8 cellular contexts compared by ENCODE assay signal in the genomic region with DNA sequence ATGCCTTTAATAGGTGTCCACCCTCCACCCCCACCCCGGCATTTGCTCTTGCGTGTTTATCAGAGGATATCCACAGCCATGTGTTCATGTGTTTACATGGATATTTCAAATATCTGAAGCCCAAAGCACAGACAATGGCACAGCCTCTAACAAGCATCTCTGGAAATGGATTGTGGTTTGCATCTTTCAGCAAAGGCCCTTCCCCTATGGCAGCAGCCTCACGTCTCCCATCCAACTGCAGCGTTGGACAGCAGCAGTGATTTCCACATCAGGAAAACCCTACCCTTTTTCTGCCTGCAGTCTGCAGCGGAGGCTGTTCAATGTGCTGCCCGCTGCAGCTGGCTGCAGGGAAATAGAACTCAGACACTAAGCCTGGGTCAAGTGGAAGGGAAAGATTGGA. TPM values are rescaled to one million over a fixed set of nuclear protein-coding genes. Genes with fewer than 3 reads are reported as not detected.
DNase-seq lines count a peak whose midpoint lies in the region; ATAC-seq and TF ChIP-seq lines count a peak whose summit lies in the region.

No MANE protein-coding gene starts in this region.

- H3K36me3 ChIP-seq in HCT116 (ENCODE audit: control insufficient read depth in 1 of 2, insufficient read depth in 2 of 2, low read length in 2 of 2) = no peaks in the 10 kb centered on the region

- H3K4me3 Mint-ChIP-seq in effector memory CD8-positive, alpha-beta T cell = peak overlapping the region; percentile 79 to 81
- H3K4me3 Mint-ChIP-seq in natural killer cell treated with Interleukin-12 subunit alpha and Interleukin-12 subunit beta and Interleukin-15 and Interleukin-18, amount 100 ng/mL, for 72 hours = peak overlapping the region; percentile 88
- H3K4me3 Mint-ChIP-seq in activated CD4-positive, alpha-beta memory T cell treated with anti-CD3 and anti-CD28 coated beads, Interleukin-2, amount 10 ng/mL, durations not matched to agents 7 days and 5 days = no peak overlapping the region

- no TSS peak for BruUV-seq in HCT116 (replicated peaks; lab: Mats Ljungman, UMichigan)

- RAD21 ChIA-PET in HCT116 (lab: Charles Lee; ENCODE audit: low non-redundant PET in 1 of 2, low total read pairs in 2 of 2, uncharacterized antibody in 2 of 2, unreplicated experiment in 2 of 2) = no interaction called here

- DNase-seq in AG10803 (ENCODE audit: low read depth) = peak; percentile 93
- no peak for DNase-seq in HCT116 (ENCODE audit: low read depth, low spot score)
- no peak for DNase-seq in effector memory CD8-positive, alpha-beta T cell
- DNase-seq in natural killer cell treated with Interleukin-12 subunit alpha and Interleukin-12 subunit beta and Interleukin-15 and Interleukin-18, amount 100 ng/mL, for 72 hours (ENCODE audit: low spot score) = no peak
- no peak for DNase-seq in NCI-H1092 treated with DMSO at 0.1 percent for 48 hours (lab: John Stamatoyannopoulos, UW)
- no peak for DNase-seq in NCI-H2227 treated with DMSO at 0.1 percent for 48 hours (lab: John Stamatoyannopoulos, UW)
- no peak for DNase-seq in activated CD4-positive, alpha-beta memory T cell treated with anti-CD3 and anti-CD28 coated beads, Interleukin-2, amount 10 ng/mL, durations not matched to agents 7 days and 5 days

- H3K27me3 Mint-ChIP-seq in effector memory CD8-positive, alpha-beta T cell = peaks cover 12 to 23% of the 10 kb centered on the region in 2 donors
- peaks cover 0 to 2% of the 10 kb centered on the region in 2 donors for H3K27me3 Mint-ChIP-seq in natural killer cell treated with Interleukin-12 subunit alpha and Interleukin-12 subunit beta and Interleukin-15 and Interleukin-18, amount 100 ng/mL, for 72 hours
- H3K27me3 Mint-ChIP-seq in activated CD4-positive, alpha-beta memory T cell treated with anti-CD3 and anti-CD28 coated beads, Interleukin-2, amount 10 ng/mL, durations not matched to agents 7 days and 5 days = peaks cover 38% of the 10 kb centered on the region

- H3K27ac ChIP-seq in HCT116 (ENCODE audit: low read depth, low read length) = no peak overlapping the region

- no peak for TF ChIP-seq RAD21 in HCT116 (IDR thresholded peaks at IDR 0.05; ENCODE audit: low read depth)

- no peaks in the 10 kb centered on the region for H3K79me2 ChIP-seq in HCT116 (ENCODE audit: insufficient read depth, low read length)

- peaks cover 8% of the 10 kb centered on the region for H3K36me3 Mint-ChIP-seq in effector memory CD8-positive, alpha-beta T cell (ENCODE audit: insufficient read depth)
- no peaks in the 10 kb centered on the region for H3K36me3 Mint-ChIP-seq in natural killer cell treated with Interleukin-12 subunit alpha and Interleukin-12 subunit beta and Interleukin-15 and Interleukin-18, amount 100 ng/mL, for 72 hours
- H3K36me3 Mint-ChIP-seq in activated CD4-positive, alpha-beta memory T cell treated with anti-CD3 and anti-CD28 coated beads, Interleukin-2, amount 10 ng/mL, durations not matched to agents 7 days and 5 days (ENCODE audit: low read depth) = no peaks in the 10 kb centered on the region

- peaks cover 26 to 68% of the 10 kb centered on the region in 2 experiments for H3K4me1 ChIP-seq in HCT116 (ENCODE audit: control insufficient read depth in 1 of 2, insufficient read depth in 2 of 2, low read length in 2 of 2)

- H3K9me3 ChIP-seq in HCT116 (ENCODE audit: control insufficient read depth in 1 of 2, insufficient read depth in 1 of 2, low read depth in 1 of 2, low read length in 2 of 2) = no peaks in the 10 kb centered on the region

- H3K4me3 ChIP-seq in AG10803 (ENCODE audit: low read length) = peak overlapping the region; percentile 65
- H3K4me3 ChIP-seq in HCT116 (replicated peaks in 1 of 2; ENCODE audit: low read depth in 1 of 2, low read length in 2 of 2) = no peak overlapping the region

- no peak for ATAC-seq in HCT116
- no peak for ATAC-seq in effector memory CD8-positive, alpha-beta T cell (replicated peaks)
- no peak for ATAC-seq in natural killer cell treated with Interleukin-12 subunit alpha and Interleukin-12 subunit beta and Interleukin-15 and Interleukin-18, amount 100 ng/mL, for 72 hours
- ATAC-seq in HG02938 (IDR thresholded peaks at IDR 0.05; ENCODE audit: unreplicated experiment) = no peak

- H3K4me1 Mint-ChIP-seq in effector memory CD8-positive, alpha-beta T cell (ENCODE audit: low read depth in 2 of 2) = peaks cover 22 to 26% of the 10 kb centered on the region in 2 donors
- peaks cover 49 to 74% of the 10 kb centered on the region in 2 donors for H3K4me1 Mint-ChIP-seq in natural killer cell treated with Interleukin-12 subunit alpha and Interleukin-12 subunit beta and Interleukin-15 and Interleukin-18, amount 100 ng/mL, for 72 hours (ENCODE audit: low read depth in 2 of 2)
- peaks cover 38% of the 10 kb centered on the region for H3K4me1 Mint-ChIP-seq in activated CD4-positive, alpha-beta memory T cell treated with anti-CD3 and anti-CD28 coated beads, Interleukin-2, amount 10 ng/mL, durations not matched to agents 7 days and 5 days

- no peak overlapping the region for H3K27ac Mint-ChIP-seq in effector memory CD8-positive, alpha-beta T cell
- peak overlapping the region; percentile 41 to 82 for H3K27ac Mint-ChIP-seq in natural killer cell treated with Interleukin-12 subunit alpha and Interleukin-12 subunit beta and Interleukin-15 and Interleukin-18, amount 100 ng/mL, for 72 hours
- no peak overlapping the region for H3K27ac Mint-ChIP-seq in activated CD4-positive, alpha-beta memory T cell treated with anti-CD3 and anti-CD28 coated beads, Interleukin-2, amount 10 ng/mL, durations not matched to agents 7 days and 5 days

- no peak overlapping the region for H3K9ac ChIP-seq in HCT116 (ENCODE audit: low read length)

- no peaks in the 10 kb centered on the region for H4K20me1 ChIP-seq in HCT116 (ENCODE audit: insufficient read depth)

- no peaks in the 10 kb centered on the region for H3K9me3 Mint-ChIP-seq in effector memory CD8-positive, alpha-beta T cell
- H3K9me3 Mint-ChIP-seq in natural killer cell treated with Interleukin-12 subunit alpha and Interleukin-12 subunit beta and Interleukin-15 and Interleukin-18, amount 100 ng/mL, for 72 hours = no peaks in the 10 kb centered on the region
- H3K9me3 Mint-ChIP-seq in activated CD4-positive, alpha-beta memory T cell treated with anti-CD3 and anti-CD28 coated beads, Interleukin-2, amount 10 ng/mL, durations not matched to agents 7 days and 5 days = no peaks in the 10 kb centered on the region

- H2AFZ ChIP-seq in HCT116 (ENCODE audit: low read depth, low read length, poor library complexity, severe bottlenecking) = no peak overlapping the region

- intact Hi-C loops in HCT116 (cut with micrococcal nuclease) = no loop called here

- POLR2A ChIA-PET in HCT116 (lab: Charles Lee) = no interaction called here
- POLR2A ChIA-PET in activated CD4-positive, alpha-beta memory T cell treated with anti-CD3 and anti-CD28 coated beads, Interleukin-2, amount 10 ng/mL, durations not matched to agents 7 days and 5 days (lab: Charles Lee) = no interaction called here

- no peaks in the 10 kb centered on the region for H3K27me3 ChIP-seq in HCT116 (ENCODE audit: insufficient read depth, low read length)

- CTCF ChIA-PET in HCT116 (lab: Charles Lee) = no interaction called here
- CTCF ChIA-PET in activated CD4-positive, alpha-beta memory T cell treated with anti-CD3 and anti-CD28 coated beads, Interleukin-2, amount 10 ng/mL, durations not matched to agents 7 days and 5 days (lab: Charles Lee) = interaction anchor here (1.8 kb wide), 1 partner anchor 29 kb away, joined by 4 read pairs; no protein-coding TSS in a partner anchor

- H3K9me2 ChIP-seq in HCT116 (ENCODE audit: insufficient read depth) = no peaks in the 10 kb centered on the region

- no peak for TF ChIP-seq CTCF in AG10803 (conservative IDR thresholded peaks at IDR 0.05; ENCODE audit: low read length)
- TF ChIP-seq CTCF in HCT116 (IDR thresholded peaks at IDR 0.05 in 2 of 3, conservative IDR thresholded peaks at IDR 0.05 in 1 of 3; ENCODE audit: borderline replicate concordance in 1 of 3, insufficient read depth in 1 of 3, low read depth in 2 of 3, low read length in 2 of 3) = no peak

- no peak for TF ChIP-seq POLR2A in HCT116 (IDR thresholded peaks at IDR 0.05; ENCODE audit: borderline replicate concordance, extremely low read depth, insufficient read depth, insufficient read length)

- 0 out of 2 replicates have a peak overlapping the region, but pooled peaks have one; percentile 72 for H3K4me2 ChIP-seq in HCT116 (ENCODE audit: low read length)

TF ChIP-seq in HCT116, 20 proteins besides CTCF, POLR2A, EP300 and RAD21 (continues in another document):
- TF ChIP-seq SP1 (IDR thresholded peaks at IDR 0.05; ENCODE audit: low read depth) (no peak), SRF (IDR thresholded peaks at IDR 0.05; ENCODE audit: low read depth) (no peak)

RNA-seq across cellular contexts. Expression of gene RASSF5, which starts 1.6 kb away (rescaled TPM):
- total RNA-seq in HCT116 (2021; ENCODE audit: unreplicated experiment) = 5.4 TPM
- 3.9 and 4.5 TPM in 2 replicates for polyA plus RNA-seq in HCT116 (2012)
- 100 to 1,000 TPM; 178 to 260 TPM for total RNA-seq in natural killer cell treated with Interleukin-12 subunit alpha and Interleukin-12 subunit beta and Interleukin-15 and Interleukin-18, amount 100 ng/mL, for 72 hours
- 100 to 1,000 TPM; 213 to 216 TPM for total RNA-seq in activated CD4-positive, alpha-beta memory T cell treated with anti-CD3 and anti-CD28 coated beads, Interleukin-2, amount 10 ng/mL, durations not matched to agents 7 days and 5 days

RNA-seq across cellular contexts. Expression of gene IKBKE, which starts 38.7 kb away (rescaled TPM):
- total RNA-seq in HCT116 (2021; ENCODE audit: unreplicated experiment) = 5.1 TPM
- polyA plus RNA-seq in HCT116 (2012) = 3.5 TPM in 2 replicates
- 10 to 100 TPM; 50.8 to 53.3 TPM for total RNA-seq in natural killer cell treated with Interleukin-12 subunit alpha and Interleukin-12 subunit beta and Interleukin-15 and Interleukin-18, amount 100 ng/mL, for 72 hours
- 10 to 100 TPM; 61.8 to 63.6 TPM for total RNA-seq in activated CD4-positive, alpha-beta memory T cell treated with anti-CD3 and anti-CD28 coated beads, Interleukin-2, amount 10 ng/mL, durations not matched to agents 7 days and 5 days

Comparison
In these comparisons a context has a peak if more than half of its experiments do, and no peak if none do; other contexts are left out.
1. H3K27ac Mint-ChIP-seq: peak in natural killer cell treated with Interleukin-12 subunit alpha and Interleukin-12 subunit beta and Interleukin-15 and Interleukin-18, amount 100 ng/mL, for 72 hours (2 of 2); none in effector memory CD8-positive, alpha-beta T cell (0 of 2) and activated CD4-positive, alpha-beta memory T cell treated with anti-CD3 and anti-CD28 coated beads, Interleukin-2, amount 10 ng/mL, durations not matched to agents 7 days and 5 days (single experiment).
2. RNA of gene RASSF5, which starts 1.6 kb away (total RNA-seq): 178 to 260 TPM in natural killer cell treated with Interleukin-12 subunit alpha and Interleukin-12 subunit beta and Interleukin-15 and Interleukin-18, amount 100 ng/mL, for 72 hours and 213 to 216 TPM in activated CD4-positive, alpha-beta memory T cell treated with anti-CD3 and anti-CD28 coated beads, Interleukin-2, amount 10 ng/mL, durations not matched to agents 7 days and 5 days; 5.4 TPM in HCT116 (single experiment); every median in the first group is over 10 times any median in the second.